Comparison of ENCODE assay signal across 8 cellular contexts in genomic region chr20:5503552-5503951, GRCh38.
DNase-seq lines count a peak whose midpoint lies in the region; ATAC-seq and TF ChIP-seq lines count a peak whose summit lies in the region.
"Not testable (repeated sequence)": the region's sequence is repeated elsewhere in the genome, so short reads cannot be mapped to it uniquely, and the experiment has no call there.

No MANE protein-coding gene starts in this region.

- H3K27ac ChIP-seq in HUES64 (ENCODE audit: low read depth, low read length); mesodermal cell (ENCODE audit: low read depth, low read length, severe bottlenecking); gastrocnemius medialis: not testable (repeated sequence)
- peak overlapping the region in 7 of 10 donors; percentile 36 to 90 (median 83) for H3K27ac ChIP-seq in heart right ventricle
- H3K27ac ChIP-seq in tibial nerve = peak overlapping the region in 1 of 4 donors; percentile 71

- WGBS in HUES64 = 86% methylated on average over 5 of the region's 11 CpGs
- 8% methylated on average over 2 of the region's 11 CpGs; no CpG with 5 or more reads in 1 of the 2 donors for WGBS in heart right ventricle, 2 donors
- no CpG with 5 or more reads among the region's 11 CpGs for WGBS in mesodermal cell (ENCODE audit: insufficient coverage in 2 of 2), 2 experiments
- 66% methylated on average over 5 of the region's 11 CpGs; no CpG with 5 or more reads in 1 of the 2 donors for WGBS in tibial nerve, 2 donors

- not testable (repeated sequence) for DNase-seq in AG04449 (ENCODE audit: low read depth, low spot score); astrocyte of the cerebellum (ENCODE audit: low read depth); epithelial cell of proximal tubule (ENCODE audit: low read depth); heart right ventricle; gastrocnemius medialis; tibial nerve (ENCODE audit: low spot score in 2 of 2)

- not testable (repeated sequence) for TF ChIP-seq POLR2A in gastrocnemius medialis (IDR thresholded peaks at IDR 0.05); tibial nerve (IDR thresholded peaks at IDR 0.05)

- H3K27me3 ChIP-seq in HUES64 (ENCODE audit: insufficient read depth, low read length); heart right ventricle; gastrocnemius medialis; tibial nerve: not testable (repeated sequence)

- ATAC-seq in heart right ventricle = peak; percentile 15 to 65 (median 47)
- not testable (repeated sequence) for ATAC-seq in gastrocnemius medialis

- POLR2A ChIA-PET in AG04449 (lab: Yijun Ruan, JAX) = not testable (repeated sequence)

- not testable (repeated sequence) for H3K9me3 ChIP-seq in HUES64 (ENCODE audit: insufficient read depth, low read depth, low read length); heart right ventricle; mesodermal cell (ENCODE audit: control insufficient read depth, low read length); gastrocnemius medialis; tibial nerve

- in situ Hi-C loops in astrocyte of the cerebellum (cut with HindIII; ENCODE audit: low sequenced_read_pairs); gastrocnemius medialis (cut with MboI; ENCODE audit: low sequenced_read_pairs in 4 of 4): not testable (repeated sequence)

- CTCF ChIA-PET in AG04449 (lab: Yijun Ruan, JAX) = not testable (repeated sequence)

- H3K4me1 ChIP-seq in HUES64 (ENCODE audit: insufficient read depth, low read length); heart right ventricle; mesodermal cell (ENCODE audit: control insufficient read depth, insufficient read depth, low read length, poor library complexity, severe bottlenecking); gastrocnemius medialis; tibial nerve: not testable (repeated sequence)

- intact Hi-C loops in heart right ventricle (cut with DNase I); gastrocnemius medialis (cut with DNase I; ENCODE audit: low total_unique reads): not testable (repeated sequence)

- not testable (repeated sequence) for H3K9ac ChIP-seq in HUES64 (ENCODE audit: low read depth, low read length)

- TF ChIP-seq CTCF in AG04449 (IDR thresholded peaks at IDR 0.05; ENCODE audit: insufficient read depth, low read length, missing control alignments); astrocyte of the cerebellum (IDR thresholded peaks at IDR 0.05; ENCODE audit: low read depth, low read length, missing control alignments); epithelial cell of proximal tubule (conservative IDR thresholded peaks at IDR 0.05; ENCODE audit: low read depth, low read length); heart right ventricle (IDR thresholded peaks at IDR 0.05); gastrocnemius medialis (IDR thresholded peaks at IDR 0.05 in 4 of 5, conservative IDR thresholded peaks at IDR 0.05 in 1 of 5); tibial nerve (IDR thresholded peaks at IDR 0.05): not testable (repeated sequence)

- peak overlapping the region; percentile 62 for H3K4me3 ChIP-seq in AG04449 (ENCODE audit: low read depth, low read length)
- H3K4me3 ChIP-seq in HUES64 (ENCODE audit: low read length) = peak overlapping the region; percentile 74
- peak overlapping the region; percentile 50 for H3K4me3 ChIP-seq in astrocyte of the cerebellum (ENCODE audit: low read depth, low read length)
- H3K4me3 ChIP-seq in epithelial cell of proximal tubule (ENCODE audit: low read depth, low read length) = peak overlapping the region; percentile 63
- H3K4me3 ChIP-seq in heart right ventricle = peak overlapping the region; percentile 52 to 88 (median 74)
- peak overlapping the region; percentile 36 for H3K4me3 ChIP-seq in mesodermal cell (ENCODE audit: extremely low read depth, insufficient read depth, low read length, poor library complexity, severe bottlenecking)
- peak overlapping the region; percentile 52 to 69 (median 60) for H3K4me3 ChIP-seq in gastrocnemius medialis
- H3K4me3 ChIP-seq in tibial nerve = peak overlapping the region; percentile 30 to 64 (median 40)

- not testable (repeated sequence) for TF ChIP-seq EP300 in tibial nerve (IDR thresholded peaks at IDR 0.05)

- H3K36me3 ChIP-seq in HUES64 (ENCODE audit: insufficient read depth, low read length); mesodermal cell (ENCODE audit: control insufficient read depth, insufficient read depth, low read length); gastrocnemius medialis; tibial nerve: not testable (repeated sequence)
- peaks cover 0 to 14% (median 0%) of the 10 kb centered on the region in 9 donors for H3K36me3 ChIP-seq in heart right ventricle
